ENCODE assay signal across 14 cellular contexts in the genomic region with DNA sequence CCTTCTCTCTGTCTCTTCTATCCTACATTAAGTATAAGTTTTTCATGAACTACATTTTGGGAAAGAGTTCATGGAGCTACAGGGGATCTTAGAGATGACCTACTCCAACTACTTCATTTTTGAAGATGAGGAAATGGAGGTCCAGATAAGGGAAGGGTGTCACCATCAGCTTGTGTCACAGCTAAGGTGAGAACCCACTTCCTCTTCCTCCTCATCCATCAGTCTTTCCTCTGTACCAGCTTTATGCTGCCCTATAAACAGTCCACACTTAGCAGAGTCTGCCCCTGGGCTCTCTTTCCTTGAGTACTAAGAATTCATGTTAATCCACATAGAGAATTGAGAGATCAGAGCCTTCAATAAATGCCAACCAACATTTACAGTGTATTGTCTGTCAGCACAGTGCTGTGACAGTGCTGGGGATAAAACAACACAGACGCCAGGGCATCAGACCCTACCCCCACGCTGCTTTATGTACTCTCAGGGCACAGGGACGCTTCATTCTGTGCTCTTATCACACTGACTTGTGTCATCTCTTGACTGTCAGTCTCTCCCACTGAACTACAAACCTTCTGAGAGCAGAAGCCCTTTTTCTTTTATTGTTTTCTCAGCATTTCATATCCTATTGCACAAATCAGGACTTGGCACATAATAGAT. TPM values are rescaled to one million over a fixed set of nuclear protein-coding genes. Genes with fewer than 3 reads are reported as not detected.
DNase-seq lines count a peak whose midpoint lies in the region; ATAC-seq and TF ChIP-seq lines count a peak whose summit lies in the region.
"Had no signal": no experiment of that assay in that cellular context is flagged by ENCODE, and none has a peak within 500 bp of the region (broad histone marks: within the 10 kb centered on the region; RNA-seq: fewer than 3 reads in every experiment).

No MANE protein-coding gene starts in this region.

- H3K4me3 Mint-ChIP-seq in CD8-positive, alpha-beta T cell = peak overlapping the region; percentile 40
- no peak overlapping the region for H3K4me3 Mint-ChIP-seq in activated CD8-positive, alpha-beta T cell treated with anti-CD3 and anti-CD28 coated beads for 36 hours
- peak overlapping the region in 6 of 8 donors; percentile 2 to 87 (median 32) for H3K4me3 Mint-ChIP-seq in naive B cell

- TF ChIP-seq CTCF in CD8-positive, alpha-beta T cell (IDR thresholded peaks at IDR 0.05) = no peak
- no peak for TF ChIP-seq CTCF in activated CD8-positive, alpha-beta T cell treated with anti-CD3 and anti-CD28 coated beads for 36 hours (IDR thresholded peaks at IDR 0.05)

- no peak overlapping the region; a peak in 2 of 20 replicates for H3K4me3 ChIP-seq in BLaER1 treated with 17β-estradiol and CSF1 and Interleukin-3, amounts not matched to agents 10 nM and 100 nM
- H3K4me3 ChIP-seq in CD8-positive, alpha-beta T cell (ENCODE audit: low read depth, low read length) = peak overlapping the region; percentile 8
- H3K4me3 ChIP-seq: adrenal gland, GM12878 had no signal

- peaks cover 0 to 53% (median 0%) of the 10 kb centered on the region in 11 experiments; a peak in 7 of 22 replicates for H3K36me3 ChIP-seq in BLaER1 treated with 17β-estradiol and CSF1 and Interleukin-3, amounts not matched to agents 10 nM and 100 nM
- no peaks in the 10 kb centered on the region for H3K36me3 ChIP-seq in CD8-positive, alpha-beta T cell (ENCODE audit: insufficient read depth, low read length)
- H3K36me3 ChIP-seq: adrenal gland had no signal

- peak; percentile 45 for ATAC-seq in CD8-positive, alpha-beta T cell
- peak; percentile 67 for ATAC-seq in activated CD8-positive, alpha-beta T cell treated with anti-CD3 and anti-CD28 coated beads for 36 hours
- ATAC-seq in naive B cell (ENCODE audit: low read depth in 2 of 2) = peak; percentile 67 to 71
- no peak for ATAC-seq in GM18867 (IDR thresholded peaks at IDR 0.05; ENCODE audit: unreplicated experiment)
- ATAC-seq: Panc1 had no signal

- peak overlapping the region in 9 of 11 experiments; percentile 12 to 70 (median 60); a peak in 16 of 22 replicates for H3K27ac ChIP-seq in BLaER1 treated with 17β-estradiol and CSF1 and Interleukin-3, amounts not matched to agents 10 nM and 100 nM
- H3K27ac ChIP-seq in CD8-positive, alpha-beta T cell (ENCODE audit: low read depth, low read length) = peak overlapping the region; percentile 42
- H3K27ac ChIP-seq: adrenal gland had no signal

- DNase-seq in CD8-positive, alpha-beta T cell = no peak
- DNase-seq in activated CD8-positive, alpha-beta T cell treated with anti-CD3 and anti-CD28 coated beads for 36 hours = no peak
- DNase-seq in naive B cell (no peak), HuH-7 (ENCODE audit: low spot score) (no peak)
- no peak for DNase-seq in activated effector memory CD4-positive, alpha-beta T cell treated with anti-CD3 and anti-CD28 coated beads, Interleukin-2, amount 50 U/mL, for 16 hours
- DNase-seq: adrenal gland, erythroblast, islet precursor cell, NCI-H1930, NCI-H524 had no signal

- no peaks in the 10 kb centered on the region for H3K36me3 Mint-ChIP-seq in CD8-positive, alpha-beta T cell
- peaks cover 4% of the 10 kb centered on the region for H3K36me3 Mint-ChIP-seq in activated CD8-positive, alpha-beta T cell treated with anti-CD3 and anti-CD28 coated beads for 36 hours (ENCODE audit: low read depth)
- peaks cover 11 to 22% of the 10 kb centered on the region in 2 donors for H3K36me3 Mint-ChIP-seq in naive B cell

- CTCF ChIA-PET in CD8-positive, alpha-beta T cell (lab: Charles Lee) = no interaction called here
- CTCF ChIA-PET in activated CD8-positive, alpha-beta T cell treated with anti-CD3 and anti-CD28 coated beads for 36 hours (lab: Charles Lee) = interaction anchor here (0.7 to 1.1 kb wide), 2 partner anchors 14 to 20 kb away, joined by 3 read pairs; no protein-coding TSS in a partner anchor

- peak overlapping the region; percentile 2 to 84 (median 69) for H3K4me2 ChIP-seq in BLaER1 treated with 17β-estradiol and CSF1 and Interleukin-3, amounts not matched to agents 10 nM and 100 nM

- H3K4me1 ChIP-seq in BLaER1 treated with 17β-estradiol and CSF1 and Interleukin-3, amounts not matched to agents 10 nM and 100 nM = peaks cover 27 to 56% (median 45%) of the 10 kb centered on the region in 10 experiments
- H3K4me1 ChIP-seq in CD8-positive, alpha-beta T cell (ENCODE audit: insufficient read depth, low read length) = peaks cover 55% of the 10 kb centered on the region
- H3K4me1 ChIP-seq: adrenal gland had no signal

- peaks cover 0 to 23% (median 0%) of the 10 kb centered on the region in 11 experiments; a peak in 5 of 22 replicates for H4K20me1 ChIP-seq in BLaER1 treated with 17β-estradiol and CSF1 and Interleukin-3, amounts not matched to agents 10 nM and 100 nM

- H3K27ac Mint-ChIP-seq in CD8-positive, alpha-beta T cell = peak overlapping the region; percentile 89
- peak overlapping the region; percentile 96 for H3K27ac Mint-ChIP-seq in activated CD8-positive, alpha-beta T cell treated with anti-CD3 and anti-CD28 coated beads for 36 hours
- peak overlapping the region in 5 of 6 donors; percentile 19 to 80 (median 43) for H3K27ac Mint-ChIP-seq in naive B cell

- intact Hi-C loops in CD8-positive, alpha-beta T cell (cut with DNase I, micrococcal nuclease) = loop anchor here in 1 of 2 experiments (2.0 kb wide), 1 partner anchor 22 kb away; the partner anchor contains the start of gene ADRB2
- intact Hi-C loops in activated CD8-positive, alpha-beta T cell treated with anti-CD3 and anti-CD28 coated beads for 36 hours (cut with micrococcal nuclease) = no loop called here

- peaks cover 67% of the 10 kb centered on the region for H3K4me1 Mint-ChIP-seq in CD8-positive, alpha-beta T cell (ENCODE audit: low read depth)
- H3K4me1 Mint-ChIP-seq in activated CD8-positive, alpha-beta T cell treated with anti-CD3 and anti-CD28 coated beads for 36 hours (ENCODE audit: low read depth) = peaks cover 46% of the 10 kb centered on the region
- peaks cover 30 to 37% (median 31%) of the 10 kb centered on the region in 3 donors for H3K4me1 Mint-ChIP-seq in naive B cell

- POLR2A ChIA-PET in CD8-positive, alpha-beta T cell (lab: Charles Lee) = no interaction called here
- POLR2A ChIA-PET in activated CD8-positive, alpha-beta T cell treated with anti-CD3 and anti-CD28 coated beads for 36 hours (lab: Charles Lee) = no interaction called here

- no peaks in the 10 kb centered on the region for H3K27me3 ChIP-seq in BLaER1 treated with 17β-estradiol and CSF1 and Interleukin-3, amounts not matched to agents 10 nM and 100 nM
- no peaks in the 10 kb centered on the region for H3K27me3 ChIP-seq in CD8-positive, alpha-beta T cell (ENCODE audit: insufficient read depth, low read length)

- peaks cover 2% of the 10 kb centered on the region for H3K9me3 Mint-ChIP-seq in CD8-positive, alpha-beta T cell
- no peaks in the 10 kb centered on the region for H3K9me3 Mint-ChIP-seq in activated CD8-positive, alpha-beta T cell treated with anti-CD3 and anti-CD28 coated beads for 36 hours
- H3K9me3 Mint-ChIP-seq in naive B cell = peaks cover 0 to 6% (median 3%) of the 10 kb centered on the region in 7 donors

- H3K9me3 ChIP-seq in BLaER1 treated with 17β-estradiol and CSF1 and Interleukin-3, amounts not matched to agents 10 nM and 100 nM (replicated peaks in 1 of 11) = peaks cover 0 to 15% (median 0%) of the 10 kb centered on the region in 11 experiments; a peak in 7 of 22 replicates
- H3K9me3 ChIP-seq in CD8-positive, alpha-beta T cell (ENCODE audit: low read length) = no peaks in the 10 kb centered on the region
- H3K9me3 ChIP-seq: adrenal gland had no signal

- peak overlapping the region in 3 of 11 experiments; percentile 14 to 45 (median 42); a peak in 3 of 22 replicates for H3K9ac ChIP-seq in BLaER1 treated with 17β-estradiol and CSF1 and Interleukin-3, amounts not matched to agents 10 nM and 100 nM

- no peaks in the 10 kb centered on the region for H3K27me3 Mint-ChIP-seq in CD8-positive, alpha-beta T cell (ENCODE audit: low read depth)
- H3K27me3 Mint-ChIP-seq in activated CD8-positive, alpha-beta T cell treated with anti-CD3 and anti-CD28 coated beads for 36 hours = no peaks in the 10 kb centered on the region
- no peaks in the 10 kb centered on the region for H3K27me3 Mint-ChIP-seq in naive B cell

RNA-seq across cellular contexts. Expression of gene ADRB2, which starts 22.1 kb away (rescaled TPM):
- total RNA-seq in CD8-positive, alpha-beta T cell = 1 to 10 TPM; 7.6 to 8.8 TPM
- total RNA-seq in activated CD8-positive, alpha-beta T cell treated with anti-CD3 and anti-CD28 coated beads for 36 hours = under 1 TPM; 0.81 to 0.98 TPM
- polyA plus RNA-seq in naive B cell (ENCODE audit: low read depth in 6 of 6) = 1 to 10 TPM; 1.9 to 5.1 (median 4.0) TPM

Comparison
In these comparisons a context has a peak if more than half of its experiments do, and no peak if none do; other contexts are left out.
1. H3K27ac Mint-ChIP-seq: peak in every context shown above with its lines; median percentile 96 in activated CD8-positive, alpha-beta T cell treated with anti-CD3 and anti-CD28 coated beads for 36 hours; 89 in CD8-positive, alpha-beta T cell; 43 in naive B cell.
2. RNA of gene ADRB2, which starts 22.1 kb away (total RNA-seq): 7.6 to 8.8 TPM in CD8-positive, alpha-beta T cell; 0.81 to 0.98 TPM in activated CD8-positive, alpha-beta T cell treated with anti-CD3 and anti-CD28 coated beads for 36 hours; every median in the first group is over 4 times any median in the second.